In genomic region chr12:44377443-44378160, GRCh38 we compare ENCODE assay signal across 24 cellular contexts.
DNase-seq lines count a peak whose midpoint lies in the region; ATAC-seq lines count a peak whose summit lies in the region.
"Had no signal": no experiment of that assay in that cellular context is flagged by ENCODE, and none has a peak within 500 bp of the region (broad histone marks: within the 10 kb centered on the region; RNA-seq: fewer than 3 reads in every experiment).

No MANE protein-coding gene starts in this region.

- DNase-seq in Ammon's horn (ENCODE audit: low spot score) (peak; percentile 12), NCI-H1092 treated with DMSO at 0.1 percent for 48 hours (lab: John Stamatoyannopoulos, UW) (peak; percentile 100), NCI-H2081 treated with DMSO at 0.1 percent for 48 hours (lab: John Stamatoyannopoulos, UW) (peak; percentile 93), SHP77 (lab: John Stamatoyannopoulos, UW) (peak; percentile 37 to 41), AG08395 (ENCODE audit: low spot score) (no peak), MV-4-11 (lab: John Stamatoyannopoulos, UW) (no peak), iPS-NIHi11 (ENCODE audit: low spot score) (no peak)
- DNase-seq: activated effector memory CD4-positive, alpha-beta T cell treated with anti-CD3 and anti-CD28 coated beads, Interleukin-2, amount 50 U/mL, for 16 hours; activated T-cell treated with anti-CD3 and anti-CD28 coated beads for 4 hours; AML-193; CD8-positive, alpha-beta memory T cell; dermis blood vessel endothelial cell; DMS79; GF-D8; HCEC 1CT; immature natural killer cell; NCI-H526; pancreas; RPMI8226; small intestine; stimulated activated CD8-positive, alpha-beta memory T cell treated with anti-CD3 and anti-CD28 coated beads, Interleukin-4, amount 100 ng/mL, for 48 hours; stomach; tibial artery had no signal

- ATAC-seq in HG03457 (IDR thresholded peaks at IDR 0.05; ENCODE audit: unreplicated experiment), result no peak
- ATAC-seq: pancreas had no signal

Comparison
In these comparisons a context has a peak if more than half of its experiments do, and no peak if none do; other contexts are left out.
1. DNase-seq: peak in Ammon's horn (single experiment), NCI-H1092 treated with DMSO at 0.1 percent for 48 hours (single experiment), NCI-H2081 treated with DMSO at 0.1 percent for 48 hours (single experiment) and SHP77 (2 of 2); none in AG08395 (single experiment), MV-4-11 (single experiment) and iPS-NIHi11 (single experiment).